In the genomic region with DNA sequence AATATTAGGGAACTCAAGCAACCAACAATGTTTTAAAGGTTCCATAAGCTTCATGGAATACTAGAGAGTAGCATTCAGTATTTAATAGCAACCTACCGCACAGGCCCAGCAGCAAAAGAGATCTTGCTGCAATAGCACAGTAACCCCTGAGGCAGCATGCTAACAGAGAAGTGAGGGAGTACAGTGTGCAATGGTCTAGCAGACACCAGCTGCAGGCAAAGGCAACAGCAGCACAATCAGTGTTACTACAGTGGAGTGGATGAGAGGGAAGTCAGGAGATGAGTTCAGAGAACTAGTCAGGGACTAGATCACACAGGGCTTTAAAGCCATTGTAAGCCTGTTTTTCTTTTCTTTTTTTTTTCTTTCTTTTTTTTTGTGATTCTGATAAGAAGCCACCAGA, we compare ENCODE assay signal across 9 cellular contexts. TPM values are rescaled to one million over a fixed set of nuclear protein-coding genes. Genes with fewer than 3 reads are reported as not detected.
DNase-seq lines count a peak whose midpoint lies in the region; ATAC-seq and TF ChIP-seq lines count a peak whose summit lies in the region.
"Had no signal": no experiment of that assay in that cellular context is flagged by ENCODE, and none has a peak within 500 bp of the region (broad histone marks: within the 10 kb centered on the region; RNA-seq: fewer than 3 reads in every experiment).

No MANE protein-coding gene starts in this region.

- peaks cover 14% of the 10 kb centered on the region for H3K36me3 Mint-ChIP-seq in type B pancreatic cell
- H3K36me3 Mint-ChIP-seq in activated CD4-positive, alpha-beta T cell treated with anti-CD3 and anti-CD28 coated beads, Interleukin-2, amount 10 ng/mL, durations not matched to agents 24 days and 14 days (ENCODE audit: low read depth) = peaks cover 12% of the 10 kb centered on the region

- H3K4me1 ChIP-seq in DND-41 (ENCODE audit: insufficient read depth, low read length) = no peaks in the 10 kb centered on the region
- H3K4me1 ChIP-seq in PC-9 (replicated peaks; ENCODE audit: insufficient read depth) = no peaks in the 10 kb centered on the region

- no peaks in the 10 kb centered on the region for H3K27me3 Mint-ChIP-seq in type B pancreatic cell
- peaks cover 3% of the 10 kb centered on the region for H3K27me3 Mint-ChIP-seq in activated CD4-positive, alpha-beta T cell treated with anti-CD3 and anti-CD28 coated beads, Interleukin-2, amount 10 ng/mL, durations not matched to agents 24 days and 14 days

- DNase-seq in DND-41 (no peak), M059J (ENCODE audit: low read depth) (peak; percentile 38), globus pallidus (ENCODE audit: low spot score) (peak; percentile 53), type B pancreatic cell (ENCODE audit: extremely low spot score, unreplicated experiment) (no peak), H7 (no peak), PC-9 (no peak)
- no peak for DNase-seq in activated CD4-positive, alpha-beta T cell treated with anti-CD3 and anti-CD28 coated beads, Interleukin-2, amount 10 ng/mL, durations not matched to agents 24 days and 14 days

- H3K4me2 ChIP-seq in DND-41 (ENCODE audit: insufficient read depth, low read length) = no peak overlapping the region
- H3K4me2 ChIP-seq in PC-9 = no peak overlapping the region

- H3K4me3 ChIP-seq in DND-41 (ENCODE audit: low read depth in 1 of 2, low read length in 2 of 2) (no peak overlapping the region), H7 (ENCODE audit: insufficient read depth, low read depth, low read length) (no peak overlapping the region), PC-9 (no peak overlapping the region)

- H3K4me3 Mint-ChIP-seq in type B pancreatic cell = peak overlapping the region; percentile 63
- H3K4me3 Mint-ChIP-seq in activated CD4-positive, alpha-beta T cell treated with anti-CD3 and anti-CD28 coated beads, Interleukin-2, amount 10 ng/mL, durations not matched to agents 24 days and 14 days = no peak overlapping the region

- peaks cover 14% of the 10 kb centered on the region for H3K36me3 ChIP-seq in DND-41 (ENCODE audit: insufficient read depth, low read length)
- no peaks in the 10 kb centered on the region for H3K36me3 ChIP-seq in H7 (replicated peaks; ENCODE audit: control insufficient read depth, insufficient read depth, low read length)
- 0 out of 2 replicates have a peak, but pooled peaks cover 3% of the 10 kb centered on the region for H3K36me3 ChIP-seq in PC-9 (ENCODE audit: low read depth)
- H3K36me3 ChIP-seq: neutrophil had no signal

- H2AFZ ChIP-seq in DND-41 (ENCODE audit: low read depth, low read length) (no peak overlapping the region), PC-9 (no peak overlapping the region)

- ATAC-seq in DND-41 (ENCODE audit: insufficient read depth, low read depth) (peak; percentile 53; the same call in 1 of the 3 replicates), GM21447 (IDR thresholded peaks at IDR 0.05; ENCODE audit: unreplicated experiment) (peak; percentile 34)

- POLR2A ChIA-PET in PC-9 (lab: Charles Lee; ENCODE audit: unreplicated experiment) = no interaction called here

- no TSS peak for BruUV-seq in PC-9 (replicated peaks; lab: Mats Ljungman, UMichigan)

- peaks cover 7% of the 10 kb centered on the region for H3K4me1 Mint-ChIP-seq in type B pancreatic cell (ENCODE audit: unreplicated experiment)
- peaks cover 23% of the 10 kb centered on the region for H3K4me1 Mint-ChIP-seq in activated CD4-positive, alpha-beta T cell treated with anti-CD3 and anti-CD28 coated beads, Interleukin-2, amount 10 ng/mL, durations not matched to agents 24 days and 14 days

- no peaks in the 10 kb centered on the region; the same call in 1 of the 2 replicates for H3F3A ChIP-seq in PC-9 (ENCODE audit: insufficient read depth, low read depth)

- no peak overlapping the region for H3K27ac Mint-ChIP-seq in type B pancreatic cell
- no peak overlapping the region for H3K27ac Mint-ChIP-seq in activated CD4-positive, alpha-beta T cell treated with anti-CD3 and anti-CD28 coated beads, Interleukin-2, amount 10 ng/mL, durations not matched to agents 24 days and 14 days

- no peaks in the 10 kb centered on the region for H3K27me3 ChIP-seq in DND-41 (ENCODE audit: insufficient read depth, low read length, poor library complexity)
- H3K27me3 ChIP-seq in H7 (ENCODE audit: control insufficient read depth, insufficient read depth, low read length) = no peaks in the 10 kb centered on the region
- H3K27me3 ChIP-seq in PC-9 (ENCODE audit: insufficient read depth, low read depth) = no peaks in the 10 kb centered on the region
- H3K27me3 ChIP-seq: neutrophil had no signal

- H3K27ac ChIP-seq in DND-41 (ENCODE audit: low read length) (no peak overlapping the region), PC-9 (no peak overlapping the region)
- H3K27ac ChIP-seq: neutrophil had no signal

- no peaks in the 10 kb centered on the region for H4K20me1 ChIP-seq in DND-41 (ENCODE audit: insufficient read depth, low read length)
- H4K20me1 ChIP-seq in PC-9 (ENCODE audit: insufficient read depth) = no peaks in the 10 kb centered on the region; the same call in 1 of the 2 replicates

- no peak overlapping the region for H3K9ac ChIP-seq in DND-41 (ENCODE audit: low read depth, low read length)

- H3K9me2 ChIP-seq in PC-9 (ENCODE audit: insufficient read depth) = no peaks in the 10 kb centered on the region

- TF ChIP-seq CTCF in DND-41 (IDR thresholded peaks at IDR 0.05; ENCODE audit: borderline replicate concordance, extremely low read depth, low read length, poor library complexity, severe bottlenecking) = no peak
- no peak for TF ChIP-seq CTCF in type B pancreatic cell (conservative IDR thresholded peaks at IDR 0.05)
- no peak for TF ChIP-seq CTCF in PC-9 (conservative IDR thresholded peaks at IDR 0.05)

- CTCF ChIA-PET in PC-9 (lab: Charles Lee) = no interaction called here

- no peaks in the 10 kb centered on the region for H3K9me3 ChIP-seq in DND-41 (ENCODE audit: insufficient read depth, low read length, severe bottlenecking)
- no peaks in the 10 kb centered on the region for H3K9me3 ChIP-seq in PC-9 (ENCODE audit: insufficient read depth, low read depth)
- H3K9me3 ChIP-seq: neutrophil had no signal

- no peaks in the 10 kb centered on the region for H3K79me2 ChIP-seq in DND-41 (ENCODE audit: insufficient read depth, low read length)
- H3K79me2 ChIP-seq in PC-9 (ENCODE audit: low read depth) = no peaks in the 10 kb centered on the region

- no peaks in the 10 kb centered on the region for H3K9me3 Mint-ChIP-seq in type B pancreatic cell
- no peaks in the 10 kb centered on the region for H3K9me3 Mint-ChIP-seq in activated CD4-positive, alpha-beta T cell treated with anti-CD3 and anti-CD28 coated beads, Interleukin-2, amount 10 ng/mL, durations not matched to agents 24 days and 14 days

- intact Hi-C loops in activated CD4-positive, alpha-beta T cell treated with anti-CD3 and anti-CD28 coated beads, Interleukin-2, amount 10 ng/mL, durations not matched to agents 24 days and 14 days (cut with micrococcal nuclease) = no loop called here
- intact Hi-C loops in PC-9 (cut with micrococcal nuclease; ENCODE audit: unreplicated experiment) = no loop called here

RNA-seq across cellular contexts. Expression of a gene that starts 2.8 kb away (rescaled TPM):
- total RNA-seq in M059J (2014; rRNA removed; shearing (Covaris generic)) = 14.0 and 16.0 TPM in 2 replicates
- total RNA-seq in type B pancreatic cell (ENCODE audit: low replicate concordance) = 0.59 and 1.1 TPM in 2 replicates
- total RNA-seq in H7 (2014; rRNA removed; shearing (Covaris generic)) = not detected in 2 replicates
- 0.86 and 1.0 TPM in 2 replicates for total RNA-seq in activated CD4-positive, alpha-beta T cell treated with anti-CD3 and anti-CD28 coated beads, Interleukin-2, amount 10 ng/mL, durations not matched to agents 24 days and 14 days
- 1.8 and 2.1 TPM in 2 replicates for total RNA-seq in PC-9 (2021)

RNA-seq across cellular contexts. Expression of a gene that starts 26.3 kb away (rescaled TPM):
- total RNA-seq in M059J (2014; rRNA removed; shearing (Covaris generic)) = 112 and 148 TPM in 2 replicates
- 77.2 and 102 TPM in 2 replicates for total RNA-seq in type B pancreatic cell (ENCODE audit: low replicate concordance)
- total RNA-seq in H7 (2014; rRNA removed; shearing (Covaris generic)) = 53.0 and 58.9 TPM in 2 replicates
- total RNA-seq in activated CD4-positive, alpha-beta T cell treated with anti-CD3 and anti-CD28 coated beads, Interleukin-2, amount 10 ng/mL, durations not matched to agents 24 days and 14 days = 40.9 and 41.9 TPM in 2 replicates
- 70.7 and 78.9 TPM in 2 replicates for total RNA-seq in PC-9 (2021)

RNA-seq across cellular contexts. Expression of a gene that starts 54.9 kb away (rescaled TPM):
- total RNA-seq in M059J (2014; rRNA removed; shearing (Covaris generic)) = 19.9 and 22.5 TPM in 2 replicates
- total RNA-seq in type B pancreatic cell (ENCODE audit: low replicate concordance) (15.3 and 15.8 TPM in 2 replicates), PC-9 (2021) (11.3 and 15.9 TPM in 2 replicates)
- total RNA-seq in H7 (2014; rRNA removed; shearing (Covaris generic)) = 8.7 and 11.0 TPM in 2 replicates
- 13.9 and 14.6 TPM in 2 replicates for total RNA-seq in activated CD4-positive, alpha-beta T cell treated with anti-CD3 and anti-CD28 coated beads, Interleukin-2, amount 10 ng/mL, durations not matched to agents 24 days and 14 days

Comparison
In these comparisons a context has a peak if more than half of its experiments do, and no peak if none do; other contexts are left out.
1. DNase-seq: peak in M059J (single experiment) and globus pallidus (single experiment); none in DND-41 (single experiment), type B pancreatic cell (single experiment), H7 (single experiment), activated CD4-positive, alpha-beta T cell treated with anti-CD3 and anti-CD28 coated beads, Interleukin-2, amount 10 ng/mL, durations not matched to agents 24 days and 14 days (single experiment) and PC-9 (0 of 2).